In genomic region chr1:230210979-230211336, GRCh38 we compare ENCODE assay signal across 14 cellular contexts.
A peak's percentile ranks its signal among the peaks of the same experiment; 100 is the strongest.
DNase-seq lines count a peak whose midpoint lies in the region; ATAC-seq and TF ChIP-seq lines count a peak whose summit lies in the region.
"Had no signal": no experiment of that assay in that cellular context is flagged by ENCODE, and none has a peak within 500 bp of the region (broad histone marks: within the 10 kb centered on the region; RNA-seq: fewer than 3 reads in every experiment).

No MANE protein-coding gene starts in this region.

- H3K27ac Mint-ChIP-seq in T-helper 17 cell (peak overlapping the region; percentile 83), chondrocyte (ENCODE audit: unreplicated experiment) (peak overlapping the region; percentile 58)

- no peak overlapping the region for H3K4me3 ChIP-seq in lung
- H3K4me3 ChIP-seq in thyroid gland (replicated peaks in 1 of 3) = no peak overlapping the region
- H3K4me3 ChIP-seq in prostate gland = no peak overlapping the region

- H3K27me3 Mint-ChIP-seq in T-helper 17 cell (no peaks in the 10 kb centered on the region), chondrocyte (ENCODE audit: low read depth) (no peaks in the 10 kb centered on the region)

- WGBS in lung, 2 donors = 82 to 85% methylated on average over 13 of the region's 13 CpGs
- WGBS in thyroid gland, 2 donors = 89 to 92% methylated on average over 11 to 13 of the region's 13 CpGs
- WGBS in prostate gland = 74% methylated on average over 13 of the region's 13 CpGs

- no peak for TF ChIP-seq POLR2A in thyroid gland (IDR thresholded peaks at IDR 0.05)
- no peak for TF ChIP-seq POLR2A in prostate gland (IDR thresholded peaks at IDR 0.05)

- intact Hi-C loops in thyroid gland (cut with DNase I) = no loop called here
- intact Hi-C loops in prostate gland (cut with DNase I) = loop anchor here (5.0 to 10.0 kb wide), 2 partner anchors 94 to 144 kb away; partner anchors contain the start of gene GALNT2

- no peaks in the 10 kb centered on the region for H3K9me3 ChIP-seq in T-helper 17 cell (ENCODE audit: control insufficient read depth, low read length, poor library complexity, severe bottlenecking)
- H3K9me3 ChIP-seq in lung (ENCODE audit: control insufficient read depth in 2 of 2, insufficient read depth in 1 of 2, low read length in 1 of 2) = peaks cover 0 to 2% of the 10 kb centered on the region in 2 donors
- no peaks in the 10 kb centered on the region for H3K9me3 ChIP-seq in thyroid gland
- no peaks in the 10 kb centered on the region for H3K9me3 ChIP-seq in prostate gland
- H3K9me3 ChIP-seq: neutrophil had no signal

- no peak for DNase-seq in T-helper 17 cell
- DNase-seq in chondrocyte (ENCODE audit: low spot score) = no peak
- DNase-seq in lung (ENCODE audit: low spot score) = no peak
- no peak for DNase-seq in thyroid gland
- DNase-seq in stimulated activated CD4-positive, alpha-beta T cell treated with anti-CD3 and anti-CD28 coated beads, Interleukin-1b, Interleukin-23, amount 100 ng/mL, for 48 hours = no peak
- no peak for DNase-seq in prostate gland (ENCODE audit: low spot score)
- no peak for DNase-seq in epidermal melanocyte (ENCODE audit: insufficient read length, low spot score)
- DNase-seq: activated T-cell treated with anti-CD3 and anti-CD28 coated beads for 4 hours; central memory CD4-positive, alpha-beta T cell; DMS 273 treated with DMSO at 0.1 percent for 48 hours; NCI-H226; T-helper 9 cell had no signal

- H3K4me3 Mint-ChIP-seq in T-helper 17 cell (no peak overlapping the region), chondrocyte (ENCODE audit: unreplicated experiment) (no peak overlapping the region)

- H3K27me3 ChIP-seq in lung (ENCODE audit: control insufficient read depth, insufficient read depth) (no peaks in the 10 kb centered on the region), thyroid gland (no peaks in the 10 kb centered on the region), prostate gland (replicated peaks; ENCODE audit: insufficient read depth) (no peaks in the 10 kb centered on the region)
- H3K27me3 ChIP-seq: neutrophil had no signal

- no peak for ATAC-seq in T-helper 17 cell
- no peak for ATAC-seq in lung (ENCODE audit: insufficient read depth, low FRiP score)
- ATAC-seq: Panc1 had no signal

- peaks cover 15 to 23% of the 10 kb centered on the region in 2 donors for H3K4me1 ChIP-seq in lung (ENCODE audit: control insufficient read depth in 2 of 2, insufficient read depth in 2 of 2, low read length in 2 of 2)
- peaks cover 32 to 59% of the 10 kb centered on the region in 2 donors for H3K4me1 ChIP-seq in thyroid gland
- peaks cover 7% of the 10 kb centered on the region for H3K4me1 ChIP-seq in prostate gland (replicated peaks)

- H3K27ac ChIP-seq in lung (ENCODE audit: low read depth in 1 of 2, low read length in 1 of 2) (peak overlapping the region; percentile 15 to 86), thyroid gland (peak overlapping the region in 2 of 3 donors; percentile 46 to 62), prostate gland (no peak overlapping the region)
- H3K27ac ChIP-seq: neutrophil had no signal

- H3K36me3 ChIP-seq in lung (ENCODE audit: control insufficient read depth in 2 of 2, insufficient read depth in 2 of 2, low read length in 2 of 2) = peaks cover 0 to 2% of the 10 kb centered on the region in 2 donors
- no peaks in the 10 kb centered on the region for H3K36me3 ChIP-seq in thyroid gland
- H3K36me3 ChIP-seq in prostate gland = no peaks in the 10 kb centered on the region

- no peak for TF ChIP-seq CTCF in chondrocyte (IDR thresholded peaks at IDR 0.05)
- no peak for TF ChIP-seq CTCF in lung (IDR thresholded peaks at IDR 0.05; ENCODE audit: control extremely low read depth, extremely low read depth)
- TF ChIP-seq CTCF in thyroid gland (IDR thresholded peaks at IDR 0.05) = no peak
- TF ChIP-seq CTCF in prostate gland (IDR thresholded peaks at IDR 0.05) = no peak

- no peaks in the 10 kb centered on the region for H3K9me3 Mint-ChIP-seq in chondrocyte (ENCODE audit: low read depth)

- H3K4me1 Mint-ChIP-seq in T-helper 17 cell = peaks cover 48% of the 10 kb centered on the region
- peaks cover 86% of the 10 kb centered on the region for H3K4me1 Mint-ChIP-seq in chondrocyte (ENCODE audit: low read depth)

- H3K36me3 Mint-ChIP-seq in T-helper 17 cell (ENCODE audit: low read depth) = no peaks in the 10 kb centered on the region
- peaks cover 2% of the 10 kb centered on the region for H3K36me3 Mint-ChIP-seq in chondrocyte (ENCODE audit: low read depth)

Comparison
In these comparisons a context has a peak if more than half of its experiments do, and no peak if none do; other contexts are left out.
1. H3K27ac ChIP-seq: peak in lung (2 of 2) and thyroid gland (2 of 3); none in prostate gland (0 of 2).